ENCODE assay signal across 15 cellular contexts in the genomic region with DNA sequence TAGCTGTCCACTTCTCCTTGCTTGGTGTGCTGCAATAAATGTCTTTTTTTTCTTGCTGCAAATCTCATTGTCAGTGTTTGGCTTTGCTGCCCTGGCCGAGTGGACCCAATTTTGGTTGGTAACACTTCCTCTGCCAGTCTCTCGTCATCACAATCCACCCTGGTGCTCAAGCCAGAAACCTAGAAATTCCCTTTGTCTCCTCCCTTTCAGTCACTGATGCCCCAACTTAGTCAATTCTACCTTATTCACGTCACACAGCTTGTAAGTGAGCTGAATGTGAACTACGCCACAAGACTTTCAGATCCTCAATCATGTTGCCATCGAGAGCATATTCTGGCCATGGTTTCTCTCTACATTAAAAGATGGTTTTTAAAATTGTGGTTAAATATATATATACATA. TPM values are rescaled to one million over a fixed set of nuclear protein-coding genes. Genes with fewer than 3 reads are reported as not detected.
DNase-seq lines count a peak whose midpoint lies in the region; ATAC-seq and TF ChIP-seq lines count a peak whose summit lies in the region.
"Had no signal": no experiment of that assay in that cellular context is flagged by ENCODE, and none has a peak within 500 bp of the region (broad histone marks: within the 10 kb centered on the region; RNA-seq: fewer than 3 reads in every experiment).

No MANE protein-coding gene starts in this region.

- H3K4me1 Mint-ChIP-seq in GM23338 (peaks cover 20% of the 10 kb centered on the region), immature natural killer cell (no peaks in the 10 kb centered on the region)
- H3K4me1 Mint-ChIP-seq in T-helper 2 cell treated with Interferon-gamma antibody and Interleukin-4, amounts not matched to agents 5 μg/mL and 100 μg/mL, for 36 hours (ENCODE audit: low read depth), result no peaks in the 10 kb centered on the region

- intact Hi-C loops in aorta (cut with DNase I), result no loop called here

- peak; percentile 86 for ATAC-seq in GM19043 (IDR thresholded peaks at IDR 0.05; ENCODE audit: low read depth, unreplicated experiment)
- no peak for ATAC-seq in GM23338
- ATAC-seq in HG03159 (IDR thresholded peaks at IDR 0.05; ENCODE audit: unreplicated experiment), result peak; percentile 93
- ATAC-seq in aorta (ENCODE audit: low FRiP score), result no peak
- ATAC-seq: naive thymus-derived CD4-positive, alpha-beta T cell had no signal

- no peak overlapping the region for H3K27ac Mint-ChIP-seq in GM23338
- peak overlapping the region in 1 of 6 donors; percentile 8 for H3K27ac Mint-ChIP-seq in immature natural killer cell
- H3K27ac Mint-ChIP-seq in T-helper 2 cell treated with Interferon-gamma antibody and Interleukin-4, amounts not matched to agents 5 μg/mL and 100 μg/mL, for 36 hours, result no peak overlapping the region

- H3K4me1 ChIP-seq in GM23338 (ENCODE audit: insufficient read depth), result peaks cover 30% of the 10 kb centered on the region
- no peaks in the 10 kb centered on the region for H3K4me1 ChIP-seq in aorta (ENCODE audit: control insufficient read depth in 1 of 2, insufficient read depth in 2 of 2, low read length in 2 of 2)

- 73 to 81% methylated on average over 5 of the region's 5 CpGs for WGBS in aorta, 2 donors

- H3K27me3 Mint-ChIP-seq in GM23338 (ENCODE audit: insufficient read depth, low read depth, poor library complexity) (peaks cover 5% of the 10 kb centered on the region), immature natural killer cell (ENCODE audit: low read depth in 3 of 3) (peaks cover 0 to 14% (median 5%) of the 10 kb centered on the region in 3 donors)
- peaks cover 7% of the 10 kb centered on the region for H3K27me3 Mint-ChIP-seq in T-helper 2 cell treated with Interferon-gamma antibody and Interleukin-4, amounts not matched to agents 5 μg/mL and 100 μg/mL, for 36 hours (ENCODE audit: low read depth)

- H3K79me2 ChIP-seq in GM23338 (replicated peaks; ENCODE audit: insufficient read depth), result no peaks in the 10 kb centered on the region

- H3F3A ChIP-seq in GM23338 (replicated peaks; ENCODE audit: low read depth), result no peaks in the 10 kb centered on the region

- H2AFZ ChIP-seq in GM23338, result peak overlapping the region; percentile 3; the same call in 1 of the 2 replicates

- TF ChIP-seq CTCF in GM06990 (IDR thresholded peaks at IDR 0.05; ENCODE audit: insufficient read depth, low read length, poor library complexity, severe bottlenecking) (no peak), GM23338 (conservative IDR thresholded peaks at IDR 0.05; ENCODE audit: low read depth in 2 of 2) (no peak)

- H3K4me3 ChIP-seq in GM06990 (replicated peaks; ENCODE audit: low read depth, low read length) (no peak overlapping the region), GM23338 (no peak overlapping the region), aorta (ENCODE audit: low read length in 2 of 2) (no peak overlapping the region)

- H3K36me3 Mint-ChIP-seq in GM23338 (ENCODE audit: low read depth), result no peaks in the 10 kb centered on the region
- no peaks in the 10 kb centered on the region for H3K36me3 Mint-ChIP-seq in immature natural killer cell
- H3K36me3 Mint-ChIP-seq in T-helper 2 cell treated with Interferon-gamma antibody and Interleukin-4, amounts not matched to agents 5 μg/mL and 100 μg/mL, for 36 hours (ENCODE audit: low read depth), result no peaks in the 10 kb centered on the region
- H3K36me3 Mint-ChIP-seq: naive thymus-derived CD4-positive, alpha-beta T cell had no signal

- no peak overlapping the region for H3K27ac ChIP-seq in GM23338 (ENCODE audit: low read depth)
- H3K27ac ChIP-seq in caudate nucleus (ENCODE audit: low read depth, low read length), result no peak overlapping the region
- no peak overlapping the region for H3K27ac ChIP-seq in aorta (ENCODE audit: low read depth in 1 of 2, low read length in 2 of 2)

- DNase-seq in GM06990 (ENCODE audit: extremely low read depth, insufficient read length), result peak; percentile 60
- no peak for DNase-seq in GM23338 (ENCODE audit: low spot score)
- no peak for DNase-seq in caudate nucleus (lab: John Stamatoyannopoulos, UW)
- no peak for DNase-seq in aorta
- no peak for DNase-seq in immature natural killer cell
- DNase-seq in T-helper 2 cell treated with Interferon-gamma antibody and Interleukin-4, amounts not matched to agents 5 μg/mL and 100 μg/mL, for 36 hours (ENCODE audit: low spot score), result no peak
- DNase-seq: activated naive CD4-positive, alpha-beta T cell treated with Interleukin-2 at 50 U/mL for 16 hours; DMS 273 treated with DMSO at 0.1 percent for 48 hours; islet precursor cell; naive thymus-derived CD4-positive, alpha-beta T cell; small intestine had no signal

- H3K36me3 ChIP-seq in GM06990 (ENCODE audit: control insufficient read depth, insufficient read depth, low read length), result no peaks in the 10 kb centered on the region
- H3K36me3 ChIP-seq in GM23338 (ENCODE audit: insufficient read depth), result 0 out of 2 replicates have a peak, but pooled peaks cover 3% of the 10 kb centered on the region
- H3K36me3 ChIP-seq in aorta (ENCODE audit: control insufficient read depth in 1 of 2, insufficient read depth in 2 of 2, low read length in 1 of 2), result no peaks in the 10 kb centered on the region

- H3K9me3 ChIP-seq in aorta (ENCODE audit: control insufficient read depth, low read length), result no peaks in the 10 kb centered on the region

- H3K9me2 ChIP-seq in GM23338 (ENCODE audit: insufficient read depth), result no peaks in the 10 kb centered on the region

- no peak overlapping the region for H3K4me3 Mint-ChIP-seq in GM23338
- H3K4me3 Mint-ChIP-seq in immature natural killer cell, result no peak overlapping the region
- no peak overlapping the region for H3K4me3 Mint-ChIP-seq in T-helper 2 cell treated with Interferon-gamma antibody and Interleukin-4, amounts not matched to agents 5 μg/mL and 100 μg/mL, for 36 hours
- H3K4me3 Mint-ChIP-seq: naive thymus-derived CD4-positive, alpha-beta T cell had no signal

- no peaks in the 10 kb centered on the region for H4K20me1 ChIP-seq in GM23338 (replicated peaks; ENCODE audit: insufficient read depth)

- no peak overlapping the region for H3K4me2 ChIP-seq in GM23338

- no peaks in the 10 kb centered on the region for H3K9me3 Mint-ChIP-seq in GM23338
- no peaks in the 10 kb centered on the region for H3K9me3 Mint-ChIP-seq in immature natural killer cell
- no peaks in the 10 kb centered on the region for H3K9me3 Mint-ChIP-seq in T-helper 2 cell treated with Interferon-gamma antibody and Interleukin-4, amounts not matched to agents 5 μg/mL and 100 μg/mL, for 36 hours

- H3K27me3 ChIP-seq in GM06990 (replicated peaks; ENCODE audit: control insufficient read depth, insufficient read depth, low read length), result no peaks in the 10 kb centered on the region
- H3K27me3 ChIP-seq in GM23338 (ENCODE audit: insufficient read depth), result no peaks in the 10 kb centered on the region
- no peaks in the 10 kb centered on the region for H3K27me3 ChIP-seq in aorta (ENCODE audit: control insufficient read depth in 1 of 2, insufficient read depth in 2 of 2, low read length in 1 of 2)

RNA-seq across cellular contexts. Expression of a gene that starts 13.0 kb away (rescaled TPM):
- 12.1 and 51.5 TPM in 2 replicates for total RNA-seq in GM23338 (2014; rRNA removed; shearing (Covaris generic))
- 34.3 and 35.4 TPM in 2 replicates for polyA plus RNA-seq in GM23338 (2016; fragmentation: Nextera tagmentation; extraction: Ambion mirVana)
- total RNA-seq in aorta, result 10 to 100 TPM; 24.8 to 32.5 TPM
- 10 to 100 TPM; 15.0 to 16.0 TPM for polyA plus RNA-seq in aorta
- 1 to 10 TPM; 3.0 to 4.5 (median 3.6) TPM for polyA plus RNA-seq in immature natural killer cell

RNA-seq across cellular contexts. Expression of a gene that starts 42.4 kb away (rescaled TPM):
- 0.28 TPM in 1 of 2 replicates, not detected in the other for total RNA-seq in GM23338 (2014; rRNA removed; shearing (Covaris generic))
- 0.28 and 0.31 TPM in 2 replicates for polyA plus RNA-seq in GM23338 (2016; fragmentation: Nextera tagmentation; extraction: Ambion mirVana)
- 1 to 10 TPM; 1.8 to 5.1 TPM for total RNA-seq in aorta
- 1 to 10 TPM in 1 of 2 donors, under 1 TPM in 1; 0.97 to 1.4 TPM for polyA plus RNA-seq in aorta
- not detected for polyA plus RNA-seq in immature natural killer cell
- total RNA-seq: H1; naive thymus-derived CD4-positive, alpha-beta T cell; SK-MEL-5 had no signal
- polyA plus RNA-seq: naive thymus-derived CD4-positive, alpha-beta T cell had no signal

Comparison
In these comparisons a context has a peak if more than half of its experiments do, and no peak if none do; other contexts are left out.
1. ATAC-seq: peak in GM19043 (single experiment) and HG03159 (single experiment); none in GM23338 (single experiment) and aorta (single experiment).